ENCODE assay signal across 8 cellular contexts in the genomic region with DNA sequence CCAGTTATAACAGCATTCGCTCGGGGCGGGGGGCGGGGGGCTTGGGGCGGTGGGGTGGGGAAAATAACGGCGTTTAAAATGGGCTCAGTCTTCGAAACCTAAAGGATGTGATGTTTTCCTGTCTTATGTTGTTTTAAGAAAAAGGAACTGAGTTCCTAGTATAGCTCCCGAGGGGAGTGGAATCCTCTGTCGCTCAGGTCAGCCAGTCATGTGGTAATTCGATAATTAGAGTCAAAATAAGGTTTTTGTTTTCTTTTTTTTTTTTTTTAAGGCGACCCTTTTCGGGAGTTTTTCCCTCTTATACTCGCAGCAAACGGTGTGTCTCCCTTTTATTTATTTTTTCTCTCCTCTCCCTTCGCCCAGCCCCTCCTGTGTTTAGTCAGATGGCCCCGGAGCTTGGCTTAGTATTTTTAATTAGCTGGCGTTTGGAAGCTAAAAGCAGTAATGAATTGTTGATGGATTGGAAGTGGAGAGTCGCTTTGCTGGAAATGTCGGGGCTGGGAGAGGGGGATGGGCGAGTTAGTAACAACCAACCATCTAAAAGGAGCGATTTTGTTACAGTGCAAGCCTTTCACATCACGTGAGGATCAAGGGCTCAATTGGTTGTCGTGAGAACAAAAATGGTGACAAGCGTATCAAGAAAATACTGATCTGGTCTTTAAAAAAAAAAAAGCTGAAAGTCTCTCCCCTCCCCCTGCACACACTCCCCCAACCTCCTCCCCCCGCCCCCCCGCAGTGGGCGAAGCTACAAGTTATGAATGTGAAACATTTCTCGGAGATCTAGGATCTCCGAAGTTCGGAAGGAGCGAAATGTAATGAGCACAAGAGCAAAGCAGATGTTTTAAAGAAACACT. TPM values are rescaled to one million over a fixed set of nuclear protein-coding genes. Genes with fewer than 3 reads are reported as not detected.
DNase-seq lines count a peak whose midpoint lies in the region; ATAC-seq and TF ChIP-seq lines count a peak whose summit lies in the region.

No MANE protein-coding gene starts in this region.

- TF ChIP-seq RAD21 in HCT116 (IDR thresholded peaks at IDR 0.05; ENCODE audit: low read depth), result 0 out of 2 replicates have a peak, but pooled peaks have one; percentile 10

- H3K36me3 ChIP-seq in HCT116 (ENCODE audit: control insufficient read depth in 1 of 2, insufficient read depth in 2 of 2, low read length in 2 of 2) (no peaks in the 10 kb centered on the region), neuron (ENCODE audit: insufficient read depth, low read length) (peaks cover 7% of the 10 kb centered on the region)

- peak overlapping the region; percentile 95 for H3K4me2 ChIP-seq in HCT116 (ENCODE audit: low read length)

- H3K27ac ChIP-seq in HCT116 (ENCODE audit: low read depth, low read length), result peak overlapping the region; percentile 66

- POLR2A ChIA-PET in HCT116 (lab: Charles Lee), result interaction anchor here (0.6 to 2.5 kb wide), 7 partner anchors 8 to 736 kb away, joined by 3 to 8 read pairs (median 4); no protein-coding TSS in a partner anchor
- POLR2A ChIA-PET in activated naive CD8-positive, alpha-beta T cell treated with anti-CD3 and anti-CD28 coated beads, Interleukin-2, amount 10 ng/mL, durations not matched to agents 7 days and 5 days (lab: Charles Lee), result no interaction called here

- CTCF ChIA-PET in HCT116 (lab: Charles Lee), result no interaction called here

- peaks cover 9% of the 10 kb centered on the region for H3K27me3 Mint-ChIP-seq in activated naive CD8-positive, alpha-beta T cell treated with anti-CD3 and anti-CD28 coated beads, Interleukin-2, amount 10 ng/mL, durations not matched to agents 7 days and 5 days

- H2AFZ ChIP-seq in HCT116 (ENCODE audit: low read depth, low read length, poor library complexity, severe bottlenecking) (peak overlapping the region; percentile 89), neuron (ENCODE audit: low read depth, low read length) (no peak overlapping the region)

- ATAC-seq in HCT116, result 0 out of 2 replicates have a peak, but pooled peaks have one; percentile 17
- no peak for ATAC-seq in activated naive CD8-positive, alpha-beta T cell treated with anti-CD3 and anti-CD28 coated beads, Interleukin-2, amount 10 ng/mL, durations not matched to agents 7 days and 5 days (ENCODE audit: low read depth)
- peak; percentile 65 for ATAC-seq in Right ventricle myocardium inferior
- ATAC-seq in HG03196 (IDR thresholded peaks at IDR 0.05; ENCODE audit: unreplicated experiment), result no peak

- H3K9me2 ChIP-seq in HCT116 (ENCODE audit: insufficient read depth), result no peaks in the 10 kb centered on the region

- H3K79me2 ChIP-seq in HCT116 (ENCODE audit: insufficient read depth, low read length), result no peaks in the 10 kb centered on the region

- no peaks in the 10 kb centered on the region for H4K20me1 ChIP-seq in HCT116 (ENCODE audit: insufficient read depth)

- DNase-seq in DMS 273 treated with DMSO at 0.1 percent for 48 hours (lab: John Stamatoyannopoulos, UW), result peak; percentile 95
- peak; percentile 80 for DNase-seq in HCT116 (ENCODE audit: low read depth, low spot score)
- peak; percentile 89 for DNase-seq in NCI-H2196 (lab: John Stamatoyannopoulos, UW; ENCODE audit: unreplicated experiment)
- no peak for DNase-seq in activated naive CD8-positive, alpha-beta T cell treated with anti-CD3 and anti-CD28 coated beads, Interleukin-2, amount 10 ng/mL, durations not matched to agents 7 days and 5 days
- peak; percentile 77 for DNase-seq in Right ventricle myocardium inferior (ENCODE audit: missing footprints)
- DNase-seq in NCI-H226, result no peak

- H3K4me3 ChIP-seq in HCT116 (replicated peaks in 1 of 2; ENCODE audit: low read depth in 1 of 2, low read length in 2 of 2), result peak overlapping the region; percentile 65 to 68
- peak overlapping the region; percentile 64 for H3K4me3 ChIP-seq in neuron (ENCODE audit: low read length)

- H3K9me3 ChIP-seq in HCT116 (ENCODE audit: control insufficient read depth in 1 of 2, insufficient read depth in 1 of 2, low read depth in 1 of 2, low read length in 2 of 2) (no peaks in the 10 kb centered on the region), neuron (ENCODE audit: low read length) (no peaks in the 10 kb centered on the region)

- no peaks in the 10 kb centered on the region for H3K27me3 ChIP-seq in HCT116 (ENCODE audit: insufficient read depth, low read length)
- no peaks in the 10 kb centered on the region for H3K27me3 ChIP-seq in neuron (ENCODE audit: insufficient read depth, low read length)

- intact Hi-C loops in HCT116 (cut with micrococcal nuclease) (loop anchor here (10.0 kb wide), 1 partner anchor 792 kb away; no protein-coding TSS in a partner anchor), Right ventricle myocardium inferior (cut with DNase I) (loop anchor here (1.0 to 10.0 kb wide), 5 partner anchors 40 to 212 kb away; no protein-coding TSS in a partner anchor)

- H3K4me1 ChIP-seq in HCT116 (ENCODE audit: control insufficient read depth in 1 of 2, insufficient read depth in 2 of 2, low read length in 2 of 2) (peaks cover 46 to 60% of the 10 kb centered on the region in 2 experiments), neuron (ENCODE audit: insufficient read depth, low read length) (peaks cover 18% of the 10 kb centered on the region)

- peaks cover 17% of the 10 kb centered on the region for H3K4me1 Mint-ChIP-seq in activated naive CD8-positive, alpha-beta T cell treated with anti-CD3 and anti-CD28 coated beads, Interleukin-2, amount 10 ng/mL, durations not matched to agents 7 days and 5 days

- H3K36me3 Mint-ChIP-seq in activated naive CD8-positive, alpha-beta T cell treated with anti-CD3 and anti-CD28 coated beads, Interleukin-2, amount 10 ng/mL, durations not matched to agents 7 days and 5 days, result no peaks in the 10 kb centered on the region

- no peak overlapping the region for H3K27ac Mint-ChIP-seq in activated naive CD8-positive, alpha-beta T cell treated with anti-CD3 and anti-CD28 coated beads, Interleukin-2, amount 10 ng/mL, durations not matched to agents 7 days and 5 days

- peaks cover 1% of the 10 kb centered on the region for H3K9me3 Mint-ChIP-seq in activated naive CD8-positive, alpha-beta T cell treated with anti-CD3 and anti-CD28 coated beads, Interleukin-2, amount 10 ng/mL, durations not matched to agents 7 days and 5 days

- RAD21 ChIA-PET in HCT116 (lab: Charles Lee; ENCODE audit: low non-redundant PET in 1 of 2, low total read pairs in 2 of 2, uncharacterized antibody in 2 of 2, unreplicated experiment in 2 of 2), result interaction anchor here in 1 of 2 experiments (0.6 kb wide), 1 partner anchor 20 kb away, joined by 3 read pairs; no protein-coding TSS in a partner anchor

- peak overlapping the region; percentile 52 for H3K4me3 Mint-ChIP-seq in activated naive CD8-positive, alpha-beta T cell treated with anti-CD3 and anti-CD28 coated beads, Interleukin-2, amount 10 ng/mL, durations not matched to agents 7 days and 5 days

- no peak for TF ChIP-seq CTCF in HCT116 (IDR thresholded peaks at IDR 0.05 in 2 of 3, conservative IDR thresholded peaks at IDR 0.05 in 1 of 3; ENCODE audit: borderline replicate concordance in 1 of 3, insufficient read depth in 1 of 3, low read depth in 2 of 3, low read length in 2 of 3)

- TF ChIP-seq POLR2A in HCT116 (IDR thresholded peaks at IDR 0.05; ENCODE audit: borderline replicate concordance, extremely low read depth, insufficient read depth, insufficient read length), result peak; percentile 37

- H3K9ac ChIP-seq in HCT116 (ENCODE audit: low read length), result peak overlapping the region; percentile 67

- no TSS peak for BruUV-seq in HCT116 (replicated peaks; lab: Mats Ljungman, UMichigan)

TF ChIP-seq in HCT116, 20 proteins besides CTCF, POLR2A, EP300 and RAD21:
- TF ChIP-seq EZH2 (IDR thresholded peaks at IDR 0.05) (no peak), ZFX (IDR thresholded peaks at IDR 0.05) (no peak), CBX3 (IDR thresholded peaks at IDR 0.05; ENCODE audit: low read depth) (0 out of 2 replicates have a peak, but pooled peaks have one; percentile 52), CEBPB (IDR thresholded peaks at IDR 0.05; ENCODE audit: low read depth) (no peak), SIN3A (IDR thresholded peaks at IDR 0.05; ENCODE audit: low read depth) (peak; percentile 48; the same call in 1 of the 2 replicates)
- TF ChIP-seq, protein P1, sequence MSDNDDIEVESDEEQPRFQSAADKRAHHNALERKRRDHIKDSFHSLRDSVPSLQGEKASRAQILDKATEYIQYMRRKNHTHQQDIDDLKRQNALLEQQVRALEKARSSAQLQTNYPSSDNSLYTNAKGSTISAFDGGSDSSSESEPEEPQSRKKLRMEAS (IDR thresholded peaks at IDR 0.05), result 0 out of 2 replicates have a peak, but pooled peaks have one; percentile 39

RNA-seq across cellular contexts. Expression of a gene that starts 0.7 kb away (rescaled TPM):
- total RNA-seq in HCT116 (2021; ENCODE audit: unreplicated experiment) (5.6 TPM), Right ventricle myocardium inferior (9.3 TPM)
- polyA plus RNA-seq in HCT116 (2012), result 2.3 and 2.7 TPM in 2 replicates
- not detected for total RNA-seq in activated naive CD8-positive, alpha-beta T cell treated with anti-CD3 and anti-CD28 coated beads, Interleukin-2, amount 10 ng/mL, durations not matched to agents 7 days and 5 days

Comparison
In these comparisons a context has a peak if more than half of its experiments do, and no peak if none do; other contexts are left out.
1. DNase-seq: peak in DMS 273 treated with DMSO at 0.1 percent for 48 hours (single experiment), HCT116 (single experiment), NCI-H2196 (single experiment) and Right ventricle myocardium inferior (single experiment); none in activated naive CD8-positive, alpha-beta T cell treated with anti-CD3 and anti-CD28 coated beads, Interleukin-2, amount 10 ng/mL, durations not matched to agents 7 days and 5 days (single experiment) and NCI-H226 (single experiment).
2. ATAC-seq: peak in HCT116 (single experiment) and Right ventricle myocardium inferior (single experiment); none in activated naive CD8-positive, alpha-beta T cell treated with anti-CD3 and anti-CD28 coated beads, Interleukin-2, amount 10 ng/mL, durations not matched to agents 7 days and 5 days (single experiment) and HG03196 (single experiment).